In the genomic region with DNA sequence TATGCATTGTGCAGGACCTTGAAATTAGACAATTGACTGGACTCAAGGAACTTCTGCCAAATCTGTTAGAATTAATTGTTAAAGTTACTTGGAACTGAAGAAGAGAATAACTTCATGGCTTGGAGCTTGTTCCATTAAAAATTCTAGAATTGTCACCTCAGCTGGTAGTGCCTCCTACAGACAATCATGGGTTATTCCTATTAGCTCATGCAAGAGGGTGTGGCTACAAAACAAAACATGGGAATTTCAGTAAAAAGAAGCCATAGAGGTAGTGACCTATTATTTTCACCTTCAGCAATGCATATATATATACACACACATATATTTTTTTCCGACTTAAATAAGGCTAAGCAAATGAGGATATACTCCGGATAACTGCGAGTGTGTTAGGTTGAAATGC, we compare ENCODE assay signal across 18 cellular contexts.
DNase-seq lines count a peak whose midpoint lies in the region; ATAC-seq, FAIRE-seq and TF ChIP-seq lines count a peak whose summit lies in the region.
"Had no signal": no experiment of that assay in that cellular context is flagged by ENCODE, and none has a peak within 500 bp of the region (broad histone marks: within the 10 kb centered on the region; RNA-seq: fewer than 3 reads in every experiment).

No MANE protein-coding gene starts in this region.

- DNase-seq in A673 (ENCODE audit: low spot score) (peak; percentile 6), OCI-M1 (lab: John Stamatoyannopoulos, UW) (peak; percentile 31), endodermal cell (no peak), mesendoderm (peak; percentile 29), H54 (ENCODE audit: insufficient read length, low spot score) (no peak), T-helper 2 cell (no peak)
- no peak for DNase-seq in activated CD8-positive, alpha-beta memory T cell treated with anti-CD3 and anti-CD28 coated beads, Interleukin-2, amount 10 ng/mL, durations not matched to agents 7 days and 5 days
- DNase-seq in activated naive CD4-positive, alpha-beta T cell treated with anti-CD3 and anti-CD28 coated beads, Interleukin-2, amount 10 ng/mL, durations not matched to agents 7 days and 5 days: no peak
- DNase-seq: AML-193; Caco-2; CD4-positive, alpha-beta T cell; GOT3; H9 had no signal

- TF ChIP-seq CTCF in A673 (conservative IDR thresholded peaks at IDR 0.05; ENCODE audit: low read depth, low read length) (peak; percentile 24; the same call in 1 of the 2 replicates), endodermal cell (conservative IDR thresholded peaks at IDR 0.05) (peak; percentile 41)

- intact Hi-C loops in A673 (cut with micrococcal nuclease; ENCODE audit: unreplicated experiment): no loop called here

- H3K18ac ChIP-seq in mesendoderm (ENCODE audit: low read length): no peak overlapping the region

- no peaks in the 10 kb centered on the region for H3K79me1 ChIP-seq in mesendoderm (ENCODE audit: low read length)

- H3K4me3 ChIP-seq in A673 (ENCODE audit: low read depth, low read length, poor library complexity, severe bottlenecking) (no peak overlapping the region), endodermal cell (ENCODE audit: low read length) (no peak overlapping the region), mesendoderm (ENCODE audit: low read length) (no peak overlapping the region)

- H3K27ac ChIP-seq in A673 (ENCODE audit: low read depth, low read length, poor library complexity, severe bottlenecking) (no peak overlapping the region), endodermal cell (ENCODE audit: low read depth, low read length) (no peak overlapping the region), mesendoderm (ENCODE audit: low read depth, low read length) (no peak overlapping the region)
- H3K27ac ChIP-seq: C4-2B had no signal

- BruUV-seq in A673 (replicated peaks; lab: Mats Ljungman, UMichigan): no TSS peak

- no peak overlapping the region for H3K4ac ChIP-seq in mesendoderm (ENCODE audit: low read depth, low read length)

- peaks cover 7% of the 10 kb centered on the region for H3K79me2 ChIP-seq in mesendoderm (ENCODE audit: control insufficient read depth, insufficient read depth, low read length)

- peaks cover 8% of the 10 kb centered on the region for H3K4me1 ChIP-seq in A673 (ENCODE audit: insufficient read depth, low read length, poor library complexity, severe bottlenecking)
- peaks cover 3% of the 10 kb centered on the region for H3K4me1 ChIP-seq in endodermal cell (ENCODE audit: control insufficient read depth, insufficient read depth, low read length)
- H3K4me1 ChIP-seq in mesendoderm (ENCODE audit: control insufficient read depth, low read depth, low read length): peaks cover 5% of the 10 kb centered on the region
- H3K4me1 ChIP-seq: Caco-2 had no signal

- H3K4me2 ChIP-seq in mesendoderm (ENCODE audit: low read length): no peak overlapping the region

- no peaks in the 10 kb centered on the region for H3K36me3 Mint-ChIP-seq in endodermal cell (ENCODE audit: low read depth)
- H3K36me3 Mint-ChIP-seq in activated CD8-positive, alpha-beta memory T cell treated with anti-CD3 and anti-CD28 coated beads, Interleukin-2, amount 10 ng/mL, durations not matched to agents 7 days and 5 days: no peaks in the 10 kb centered on the region
- no peaks in the 10 kb centered on the region for H3K36me3 Mint-ChIP-seq in activated naive CD4-positive, alpha-beta T cell treated with anti-CD3 and anti-CD28 coated beads, Interleukin-2, amount 10 ng/mL, durations not matched to agents 7 days and 5 days

- H3K27ac Mint-ChIP-seq in endodermal cell: no peak overlapping the region
- H3K27ac Mint-ChIP-seq in activated CD8-positive, alpha-beta memory T cell treated with anti-CD3 and anti-CD28 coated beads, Interleukin-2, amount 10 ng/mL, durations not matched to agents 7 days and 5 days: no peak overlapping the region
- no peak overlapping the region for H3K27ac Mint-ChIP-seq in activated naive CD4-positive, alpha-beta T cell treated with anti-CD3 and anti-CD28 coated beads, Interleukin-2, amount 10 ng/mL, durations not matched to agents 7 days and 5 days
- H3K27ac Mint-ChIP-seq: CD4-positive, alpha-beta T cell; H9 had no signal

- H4K5ac ChIP-seq in mesendoderm (ENCODE audit: low read length): no peak overlapping the region

- no peaks in the 10 kb centered on the region for H3K36me3 ChIP-seq in A673 (ENCODE audit: insufficient read depth, low read length, poor library complexity, severe bottlenecking)
- no peaks in the 10 kb centered on the region for H3K36me3 ChIP-seq in endodermal cell (ENCODE audit: control insufficient read depth, insufficient read depth, low read length)
- no peaks in the 10 kb centered on the region for H3K36me3 ChIP-seq in mesendoderm (ENCODE audit: control insufficient read depth, insufficient read depth, low read length)

- no peak overlapping the region for H2BK15ac ChIP-seq in mesendoderm (replicated peaks; ENCODE audit: low read depth)

- POLR2A ChIA-PET in A673 (lab: Charles Lee; ENCODE audit: low non-redundant PET): no interaction called here

- H3K23ac ChIP-seq in mesendoderm (ENCODE audit: low read length): no peak overlapping the region

- WGBS in endodermal cell (ENCODE audit: insufficient coverage in 1 of 2, insufficient read length in 1 of 2), 2 experiments: 100% methylated on average over 2 of the region's 3 CpGs; no CpG with 5 or more reads in 1 of the 2 experiments
- no CpG with 5 or more reads among the region's 3 CpGs for WGBS in mesendoderm (ENCODE audit: extremely low coverage, insufficient coverage, low lambda C conversion rate)

- peaks cover 27% of the 10 kb centered on the region for H3K4me1 Mint-ChIP-seq in endodermal cell
- H3K4me1 Mint-ChIP-seq in activated CD8-positive, alpha-beta memory T cell treated with anti-CD3 and anti-CD28 coated beads, Interleukin-2, amount 10 ng/mL, durations not matched to agents 7 days and 5 days: no peaks in the 10 kb centered on the region
- no peaks in the 10 kb centered on the region for H3K4me1 Mint-ChIP-seq in activated naive CD4-positive, alpha-beta T cell treated with anti-CD3 and anti-CD28 coated beads, Interleukin-2, amount 10 ng/mL, durations not matched to agents 7 days and 5 days

- H2BK120ac ChIP-seq in mesendoderm (ENCODE audit: low read depth, low read length): no peak overlapping the region

- no peak for TF ChIP-seq POLR2A in H54 (IDR thresholded peaks at IDR 0.05; ENCODE audit: low read depth, low read length)

- no peak overlapping the region for H3K9ac ChIP-seq in endodermal cell (ENCODE audit: extremely low read depth, low read length, poor library complexity, severe bottlenecking)
- H3K9ac ChIP-seq in mesendoderm (ENCODE audit: low read length): no peak overlapping the region

- no peak for ATAC-seq in activated CD8-positive, alpha-beta memory T cell treated with anti-CD3 and anti-CD28 coated beads, Interleukin-2, amount 10 ng/mL, durations not matched to agents 7 days and 5 days

- H2AK5ac ChIP-seq in mesendoderm (ENCODE audit: low read length): no peak overlapping the region

- no peak overlapping the region for H2BK5ac ChIP-seq in mesendoderm (ENCODE audit: low read length)

- H3K27me3 ChIP-seq in A673 (replicated peaks; ENCODE audit: insufficient read depth, low read depth, low read length, poor library complexity): peaks cover 27% of the 10 kb centered on the region
- H3K27me3 ChIP-seq in endodermal cell (ENCODE audit: control insufficient read depth, insufficient read depth, low read length, poor library complexity, severe bottlenecking): no peaks in the 10 kb centered on the region
- no peaks in the 10 kb centered on the region for H3K27me3 ChIP-seq in mesendoderm (ENCODE audit: insufficient read depth, low read length, poor library complexity)

- no peak for FAIRE-seq in H54 (lab: Jason Lieb, UNC)
- FAIRE-seq: A204.1, G401.6, GM12891, GM18507 had no signal

- CTCF ChIA-PET in A673 (lab: Charles Lee): no interaction called here
- CTCF ChIA-PET in activated CD8-positive, alpha-beta memory T cell treated with anti-CD3 and anti-CD28 coated beads, Interleukin-2, amount 10 ng/mL, durations not matched to agents 7 days and 5 days (lab: Charles Lee): no interaction called here
- CTCF ChIA-PET in activated naive CD4-positive, alpha-beta T cell treated with anti-CD3 and anti-CD28 coated beads, Interleukin-2, amount 10 ng/mL, durations not matched to agents 7 days and 5 days (lab: Charles Lee): no interaction called here

- H3K56ac ChIP-seq in mesendoderm (ENCODE audit: low read length): no peak overlapping the region

- no peak overlapping the region for H4K8ac ChIP-seq in mesendoderm (ENCODE audit: low read depth, low read length)

- H3K27me3 Mint-ChIP-seq in endodermal cell (ENCODE audit: insufficient read depth): no peaks in the 10 kb centered on the region
- no peaks in the 10 kb centered on the region for H3K27me3 Mint-ChIP-seq in activated CD8-positive, alpha-beta memory T cell treated with anti-CD3 and anti-CD28 coated beads, Interleukin-2, amount 10 ng/mL, durations not matched to agents 7 days and 5 days
- H3K27me3 Mint-ChIP-seq in activated naive CD4-positive, alpha-beta T cell treated with anti-CD3 and anti-CD28 coated beads, Interleukin-2, amount 10 ng/mL, durations not matched to agents 7 days and 5 days: no peaks in the 10 kb centered on the region
- H3K27me3 Mint-ChIP-seq: CD4-positive, alpha-beta T cell had no signal

- H3K9me3 ChIP-seq in A673 (ENCODE audit: low read depth, low read length, poor library complexity, severe bottlenecking) (no peaks in the 10 kb centered on the region), endodermal cell (ENCODE audit: control insufficient read depth, low read length) (no peaks in the 10 kb centered on the region)
- H3K9me3 ChIP-seq: Caco-2 had no signal

- no peak overlapping the region for H3K4me3 Mint-ChIP-seq in endodermal cell
- H3K4me3 Mint-ChIP-seq in activated CD8-positive, alpha-beta memory T cell treated with anti-CD3 and anti-CD28 coated beads, Interleukin-2, amount 10 ng/mL, durations not matched to agents 7 days and 5 days: no peak overlapping the region
- no peak overlapping the region for H3K4me3 Mint-ChIP-seq in activated naive CD4-positive, alpha-beta T cell treated with anti-CD3 and anti-CD28 coated beads, Interleukin-2, amount 10 ng/mL, durations not matched to agents 7 days and 5 days
- H3K4me3 Mint-ChIP-seq: CD4-positive, alpha-beta T cell; H9 had no signal

- no peaks in the 10 kb centered on the region for H3K9me3 Mint-ChIP-seq in endodermal cell
- peaks cover 3% of the 10 kb centered on the region for H3K9me3 Mint-ChIP-seq in activated CD8-positive, alpha-beta memory T cell treated with anti-CD3 and anti-CD28 coated beads, Interleukin-2, amount 10 ng/mL, durations not matched to agents 7 days and 5 days (ENCODE audit: low read depth)
- no peaks in the 10 kb centered on the region for H3K9me3 Mint-ChIP-seq in activated naive CD4-positive, alpha-beta T cell treated with anti-CD3 and anti-CD28 coated beads, Interleukin-2, amount 10 ng/mL, durations not matched to agents 7 days and 5 days
- H3K9me3 Mint-ChIP-seq: H9 had no signal

Comparison
In these comparisons a context has a peak if more than half of its experiments do, and no peak if none do; other contexts are left out.
1. DNase-seq: peak in A673 (single experiment), OCI-M1 (single experiment) and mesendoderm (single experiment); none in endodermal cell (single experiment), activated CD8-positive, alpha-beta memory T cell treated with anti-CD3 and anti-CD28 coated beads, Interleukin-2, amount 10 ng/mL, durations not matched to agents 7 days and 5 days (single experiment), activated naive CD4-positive, alpha-beta T cell treated with anti-CD3 and anti-CD28 coated beads, Interleukin-2, amount 10 ng/mL, durations not matched to agents 7 days and 5 days (single experiment), H54 (single experiment) and T-helper 2 cell (0 of 5).